ENCODE assay signal across 26 cellular contexts in the genomic region with DNA sequence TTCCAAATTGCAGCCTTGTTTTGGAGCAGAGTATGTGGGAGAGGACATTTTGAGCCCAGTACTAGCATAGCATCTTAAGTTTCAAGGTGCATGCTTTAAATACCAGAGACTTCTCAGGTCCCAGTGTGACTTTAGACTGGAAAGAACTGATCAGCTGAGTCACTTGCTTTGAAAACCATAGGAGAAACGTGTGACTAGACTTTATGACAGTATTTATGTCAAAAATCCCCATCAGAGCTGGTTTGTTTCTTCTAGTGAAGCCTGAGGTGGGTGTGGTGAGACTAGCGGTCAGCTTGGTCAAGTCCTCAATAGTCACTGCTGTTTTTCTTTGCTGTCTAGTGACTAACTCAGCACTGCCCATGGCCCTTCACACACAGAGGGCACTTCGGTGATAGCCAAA.
A peak's percentile ranks its signal among the peaks of the same experiment; 100 is the strongest.
DNase-seq lines count a peak whose midpoint lies in the region; ATAC-seq and TF ChIP-seq lines count a peak whose summit lies in the region.
"Had no signal": no experiment of that assay in that cellular context is flagged by ENCODE, and none has a peak within 500 bp of the region (broad histone marks: within the 10 kb centered on the region; RNA-seq: fewer than 3 reads in every experiment).

No MANE protein-coding gene starts in this region.

- H3K27ac ChIP-seq in thyroid gland, result peak overlapping the region in 1 of 3 donors; percentile 22
- H3K27ac ChIP-seq: BLaER1 treated with 17β-estradiol and CSF1 and Interleukin-3, amounts not matched to agents 10 nM and 100 nM; epithelial cell of prostate; left ventricle myocardium inferior; prostate gland; sigmoid colon had no signal

- no peak overlapping the region for H3K4me3 ChIP-seq in thyroid gland (replicated peaks in 1 of 3)
- H3K4me3 ChIP-seq: BLaER1 treated with 17β-estradiol and CSF1 and Interleukin-3, amounts not matched to agents 10 nM and 100 nM; left ventricle myocardium inferior; prostate gland; sigmoid colon had no signal

- no peak for DNase-seq in activated naive CD8-positive, alpha-beta T cell treated with anti-CD3 and anti-CD28 coated beads for 36 hours
- DNase-seq in LoVo (ENCODE audit: low spot score) (peak; percentile 22), astrocyte of the hippocampus (ENCODE audit: low read depth, low spot score) (peak; percentile 1), thyroid gland (peak; percentile 13 to 14)
- DNase-seq: activated CD4-positive, alpha-beta T cell treated with anti-CD3 and anti-CD28 coated beads, Interleukin-2, amount 50 U/mL, for 1 hour; activated naive CD4-positive, alpha-beta T cell treated with Interleukin-2 at 50 U/mL for 16 hours; amniotic stem cell; COR-L47; effector CD4-positive, alpha-beta T cell; Kasumi-1; left ventricle myocardium inferior; NCI-H146; NCI-H2107; NCI-H446; NCI-H82; sigmoid colon; SK-N-SH; T-helper 17 cell had no signal

- TF ChIP-seq CTCF in thyroid gland (IDR thresholded peaks at IDR 0.05), result no peak

- H3K4me1 ChIP-seq in thyroid gland, result peaks cover 7 to 11% of the 10 kb centered on the region in 2 donors
- H3K4me1 ChIP-seq: BLaER1 treated with 17β-estradiol and CSF1 and Interleukin-3, amounts not matched to agents 10 nM and 100 nM; left ventricle myocardium inferior; prostate gland; sigmoid colon had no signal

- intact Hi-C loops in thyroid gland (cut with DNase I), result no loop called here

- peaks cover 38% of the 10 kb centered on the region for H3K4me1 Mint-ChIP-seq in activated naive CD8-positive, alpha-beta T cell (ENCODE audit: low read depth)
- peaks cover 26% of the 10 kb centered on the region for H3K4me1 Mint-ChIP-seq in activated naive CD8-positive, alpha-beta T cell treated with anti-CD3 and anti-CD28 coated beads for 36 hours

- H3K4me3 Mint-ChIP-seq in activated naive CD8-positive, alpha-beta T cell, result no peak overlapping the region
- H3K4me3 Mint-ChIP-seq in activated naive CD8-positive, alpha-beta T cell treated with anti-CD3 and anti-CD28 coated beads for 36 hours, result no peak overlapping the region
- H3K4me3 Mint-ChIP-seq: stimulated activated naive CD8-positive, alpha-beta T cell treated with anti-CD3 and anti-CD28 coated beads, Interleukin-15, Interleukin-2, amounts not matched to agents 100 ng/mL and 50 ng/mL, for 24 hours; T-helper 17 cell; type B pancreatic cell had no signal

- ATAC-seq in HG02981 (IDR thresholded peaks at IDR 0.05; ENCODE audit: unreplicated experiment) (no peak), HG03045 (IDR thresholded peaks at IDR 0.05; ENCODE audit: unreplicated experiment) (no peak)
- ATAC-seq: T-helper 17 cell had no signal

- H3K27me3 Mint-ChIP-seq in activated naive CD8-positive, alpha-beta T cell, result no peaks in the 10 kb centered on the region
- H3K27me3 Mint-ChIP-seq in activated naive CD8-positive, alpha-beta T cell treated with anti-CD3 and anti-CD28 coated beads for 36 hours, result no peaks in the 10 kb centered on the region
- H3K27me3 Mint-ChIP-seq: type B pancreatic cell had no signal

- no peak for TF ChIP-seq POLR2A in thyroid gland (IDR thresholded peaks at IDR 0.05)

- H3K27me3 ChIP-seq in thyroid gland, result no peaks in the 10 kb centered on the region
- H3K27me3 ChIP-seq: BLaER1 treated with 17β-estradiol and CSF1 and Interleukin-3, amounts not matched to agents 10 nM and 100 nM; sigmoid colon had no signal

- peaks cover 3% of the 10 kb centered on the region for H3K36me3 Mint-ChIP-seq in activated naive CD8-positive, alpha-beta T cell
- peaks cover 3% of the 10 kb centered on the region for H3K36me3 Mint-ChIP-seq in activated naive CD8-positive, alpha-beta T cell treated with anti-CD3 and anti-CD28 coated beads for 36 hours
- H3K36me3 Mint-ChIP-seq: type B pancreatic cell had no signal

- 31 to 50% methylated on average over 3 of the region's 3 CpGs for WGBS in thyroid gland, 2 donors

- no peaks in the 10 kb centered on the region for H3K9me3 Mint-ChIP-seq in activated naive CD8-positive, alpha-beta T cell (ENCODE audit: low read depth)
- H3K9me3 Mint-ChIP-seq in activated naive CD8-positive, alpha-beta T cell treated with anti-CD3 and anti-CD28 coated beads for 36 hours, result peaks cover 2% of the 10 kb centered on the region
- H3K9me3 Mint-ChIP-seq: stimulated activated naive CD8-positive, alpha-beta T cell treated with anti-CD3 and anti-CD28 coated beads, Interleukin-15, Interleukin-2, amounts not matched to agents 100 ng/mL and 50 ng/mL, for 24 hours; type B pancreatic cell had no signal

- H3K36me3 ChIP-seq in thyroid gland, result no peaks in the 10 kb centered on the region
- H3K36me3 ChIP-seq: BLaER1 treated with 17β-estradiol and CSF1 and Interleukin-3, amounts not matched to agents 10 nM and 100 nM; left ventricle myocardium inferior; prostate gland; sigmoid colon had no signal

- no peaks in the 10 kb centered on the region for H3K9me3 ChIP-seq in thyroid gland
- H3K9me3 ChIP-seq: BLaER1 treated with 17β-estradiol and CSF1 and Interleukin-3, amounts not matched to agents 10 nM and 100 nM; left ventricle myocardium inferior; prostate gland; sigmoid colon; SK-N-SH had no signal

- H3K27ac Mint-ChIP-seq in activated naive CD8-positive, alpha-beta T cell, result peak overlapping the region; percentile 87
- H3K27ac Mint-ChIP-seq in activated naive CD8-positive, alpha-beta T cell treated with anti-CD3 and anti-CD28 coated beads for 36 hours, result no peak overlapping the region
- H3K27ac Mint-ChIP-seq: stimulated activated naive CD8-positive, alpha-beta T cell treated with anti-CD3 and anti-CD28 coated beads, Interleukin-15, Interleukin-2, amounts not matched to agents 100 ng/mL and 50 ng/mL, for 24 hours; T-helper 17 cell; type B pancreatic cell had no signal
